In genomic region chr15:37135225-37135624, GRCh38 we compare ENCODE assay signal across 9 cellular contexts. TPM values are rescaled to one million over a fixed set of nuclear protein-coding genes. Genes with fewer than 3 reads are reported as not detected.
A peak's percentile ranks its signal among the peaks of the same experiment; 100 is the strongest.
DNase-seq lines count a peak whose midpoint lies in the region; ATAC-seq and TF ChIP-seq lines count a peak whose summit lies in the region.
"Had no signal": no experiment of that assay in that cellular context is flagged by ENCODE, and none has a peak within 500 bp of the region (broad histone marks: within the 10 kb centered on the region; RNA-seq: fewer than 3 reads in every experiment).

No MANE protein-coding gene starts in this region.

- H3K36me3 Mint-ChIP-seq in CD14-positive monocyte (no peaks in the 10 kb centered on the region), immature natural killer cell (no peaks in the 10 kb centered on the region)
- H3K36me3 Mint-ChIP-seq: activated naive CD8-positive, alpha-beta T cell had no signal

- peaks cover 0 to 5% (median 0%) of the 10 kb centered on the region in 45 donors for H3K27me3 ChIP-seq in dorsolateral prefrontal cortex
- peaks cover 0 to 2% of the 10 kb centered on the region in 2 donors for H3K27me3 ChIP-seq in tibial artery

- H3K4me1 ChIP-seq in tibial artery = no peaks in the 10 kb centered on the region

- DNase-seq in CD14-positive monocyte (ENCODE audit: low spot score) (no peak), Kasumi-1 (lab: John Stamatoyannopoulos, UW) (peak; percentile 8 to 16), dermis blood vessel endothelial cell (peak; percentile 39), dorsolateral prefrontal cortex (no peak), immature natural killer cell (no peak), tibial artery (no peak), hippocampal formation (lab: John Stamatoyannopoulos, UW) (no peak)

- intact Hi-C loops in CD14-positive monocyte (cut with micrococcal nuclease) = no loop called here
- intact Hi-C loops in dorsolateral prefrontal cortex (cut with DNase I) = loop anchor here in 1 of 2 donors (5.0 to 10.0 kb wide), 3 partner anchors 253 to 760 kb away; no protein-coding TSS in a partner anchor
- intact Hi-C loops in tibial artery (cut with DNase I; ENCODE audit: low total_unique reads) = no loop called here

- TF ChIP-seq CTCF in CD14-positive monocyte (IDR thresholded peaks at IDR 0.05) (peak; percentile 16), dorsolateral prefrontal cortex (IDR thresholded peaks at IDR 0.05 in 54 of 56, conservative IDR thresholded peaks at IDR 0.05 in 2 of 56; ENCODE audit: low read depth in 1 of 56, partially characterized antibody in 56 of 56) (peak in 11 of 56 donors; percentile 5 to 40 (median 20)), tibial artery (IDR thresholded peaks at IDR 0.05) (peak in 1 of 2 experiments; percentile 19)

- H3K27ac Mint-ChIP-seq in CD14-positive monocyte = no peak overlapping the region
- no peak overlapping the region for H3K27ac Mint-ChIP-seq in immature natural killer cell
- H3K27ac Mint-ChIP-seq: activated naive CD8-positive, alpha-beta T cell had no signal

- H3K9me3 ChIP-seq in tibial artery = no peaks in the 10 kb centered on the region

- no peaks in the 10 kb centered on the region for H3K36me3 ChIP-seq in tibial artery

- H3K4me3 ChIP-seq in dorsolateral prefrontal cortex = no peak overlapping the region
- H3K4me3 ChIP-seq in tibial artery = no peak overlapping the region

- H3K27ac ChIP-seq in dorsolateral prefrontal cortex (no peak overlapping the region), tibial artery (no peak overlapping the region)

- no peaks in the 10 kb centered on the region for H3K4me1 Mint-ChIP-seq in CD14-positive monocyte
- H3K4me1 Mint-ChIP-seq in immature natural killer cell = no peaks in the 10 kb centered on the region

- H3K4me3 Mint-ChIP-seq in CD14-positive monocyte (no peak overlapping the region), immature natural killer cell (no peak overlapping the region)
- H3K4me3 Mint-ChIP-seq: activated naive CD8-positive, alpha-beta T cell had no signal

- no peaks in the 10 kb centered on the region for H3K9me3 Mint-ChIP-seq in CD14-positive monocyte
- H3K9me3 Mint-ChIP-seq in immature natural killer cell = peaks cover 0 to 2% (median 0%) of the 10 kb centered on the region in 6 donors

- H3K27me3 Mint-ChIP-seq in CD14-positive monocyte (ENCODE audit: low read depth in 3 of 3) (peaks cover 3 to 12% (median 5%) of the 10 kb centered on the region in 3 donors), immature natural killer cell (ENCODE audit: low read depth in 3 of 3) (peaks cover 3 to 4% (median 3%) of the 10 kb centered on the region in 3 donors)

- ATAC-seq in GM19452 (IDR thresholded peaks at IDR 0.05; ENCODE audit: unreplicated experiment) = peak; percentile 78

RNA-seq across cellular contexts. Expression of gene MEIS2, which starts 34.9 kb away (rescaled TPM):
- polyA plus RNA-seq in CD14-positive monocyte (not detected), immature natural killer cell (not detected)
- total RNA-seq in dermis blood vessel endothelial cell (12.9 and 13.8 TPM in 2 replicates), dorsolateral prefrontal cortex (10 to 100 TPM; 23.7 to 65.2 (median 44.8) TPM)

Comparison
In these comparisons a context has a peak if more than half of its experiments do, and no peak if none do; other contexts are left out.
1. DNase-seq: peak in Kasumi-1 (2 of 2) and dermis blood vessel endothelial cell (single experiment); none in CD14-positive monocyte (single experiment), dorsolateral prefrontal cortex (0 of 10), immature natural killer cell (0 of 3), tibial artery (0 of 2) and hippocampal formation (0 of 2).